Comparison of ENCODE assay signal across 1 cellular context in the genomic region with DNA sequence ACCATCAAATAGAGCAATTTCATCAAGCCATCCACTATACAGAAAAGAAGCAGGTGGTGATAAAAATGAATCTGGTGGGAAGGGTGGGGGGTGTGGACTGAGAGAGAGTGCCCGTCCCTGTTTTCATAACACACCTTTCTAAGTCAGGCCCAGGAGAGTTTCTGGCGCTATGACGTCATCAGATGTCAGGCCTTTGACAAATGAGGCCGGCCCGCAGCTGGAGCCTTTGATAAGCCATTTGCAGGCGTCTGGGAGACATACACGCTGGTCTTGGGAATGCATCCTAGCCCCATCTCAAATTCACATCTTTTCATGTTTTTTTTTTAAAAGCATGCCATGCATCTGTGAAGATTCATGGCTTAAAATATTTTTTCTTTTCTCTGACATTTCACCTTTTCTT.
TF ChIP-seq lines count a peak whose summit lies in the region.

No MANE protein-coding gene starts in this region.

TF ChIP-seq in HEK293, 187 proteins besides CTCF, POLR2A, EP300 and RAD21 (continued from another document):
- 0 out of 2 replicates have a peak, but pooled peaks have one; percentile 20 for TF ChIP-seq TSHZ1 (tag by site-specific recombination; IDR thresholded peaks at IDR 0.05; ENCODE audit: borderline replicate concordance)
- no peak for TF ChIP-seq ZNF837 (tag by site-specific recombination; IDR thresholded peaks at IDR 0.05)
